ENCODE assay signal across 17 cellular contexts in the genomic region with DNA sequence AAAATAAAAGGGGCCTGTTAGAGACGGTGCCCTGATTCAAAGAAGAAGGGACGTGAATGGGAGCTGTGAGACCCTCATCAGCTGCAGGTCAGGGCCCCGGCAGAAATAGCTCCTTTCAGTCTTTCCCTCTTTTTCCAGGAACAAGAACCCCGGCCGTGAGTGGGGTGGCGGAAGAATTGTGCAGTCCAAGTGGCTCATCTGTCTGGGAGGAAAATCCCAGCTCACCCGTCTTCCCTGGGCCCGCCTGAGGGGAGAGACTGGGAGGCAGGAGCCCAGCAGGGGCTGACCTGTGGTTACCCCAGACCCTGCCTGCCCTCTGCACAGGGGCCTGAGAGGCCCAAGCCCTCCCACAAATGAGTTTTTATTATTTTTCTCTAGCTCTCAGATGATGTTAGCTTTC. TPM values are rescaled to one million over a fixed set of nuclear protein-coding genes. Genes with fewer than 3 reads are reported as not detected.
"Had no signal": no experiment of that assay in that cellular context is flagged by ENCODE, and none has a peak within 500 bp of the region (broad histone marks: within the 10 kb centered on the region; RNA-seq: fewer than 3 reads in every experiment).

No MANE protein-coding gene starts in this region.

- H3K9me3 ChIP-seq: gastrocnemius medialis, lower lobe of right lung, ovary had no signal

- H3K4me3 ChIP-seq: gastrocnemius medialis, lower lobe of right lung, ovary had no signal

- H3K27ac ChIP-seq: lower lobe of right lung, ovary had no signal

- H3K4me3 Mint-ChIP-seq: activated CD8-positive, alpha-beta memory T cell treated with anti-CD3 and anti-CD28 coated beads, Interleukin-2, amount 10 ng/mL, durations not matched to agents 7 days and 5 days; activated naive CD8-positive, alpha-beta T cell treated with anti-CD3 and anti-CD28 coated beads, Interleukin-2, amount 10 ng/mL, durations not matched to agents 7 days and 5 days; activated T-cell treated with anti-CD3 and anti-CD28 coated beads, Interleukin-2, amount 50 U/mL, for 24 hours; natural killer cell; stimulated activated naive CD8-positive, alpha-beta T cell treated with anti-CD3 and anti-CD28 coated beads, Interleukin-15, Interleukin-2, amounts not matched to agents 100 ng/mL and 50 ng/mL, for 24 hours; T-helper 2 cell treated with Interferon-gamma antibody and Interleukin-4, amounts not matched to agents 5 μg/mL and 100 μg/mL, for 36 hours had no signal

- H3K4me1 ChIP-seq: gastrocnemius medialis had no signal

- DNase-seq: activated CD8-positive, alpha-beta memory T cell treated with anti-CD3 and anti-CD28 coated beads, Interleukin-2, amount 10 ng/mL, durations not matched to agents 7 days and 5 days; activated gamma-delta T cell; activated naive CD8-positive, alpha-beta T cell treated with anti-CD3 and anti-CD28 coated beads, Interleukin-2, amount 10 ng/mL, durations not matched to agents 7 days and 5 days; activated T-cell treated with anti-CD3 and anti-CD28 coated beads, Interleukin-2, amount 50 U/mL, for 24 hours; anterior cingulate cortex; gastrocnemius medialis; hippocampal formation; lower lobe of right lung; natural killer cell; ovary; stimulated activated CD4-positive, alpha-beta T cell treated with anti-CD3 and anti-CD28 coated beads, Interleukin-15, amount 100 ng/mL, for 24 hours; stimulated activated CD4-positive, alpha-beta T cell treated with anti-CD3 and anti-CD28 coated beads, Interleukin-4, amount 100 ng/mL, for 24 hours had no signal

- H3K27me3 Mint-ChIP-seq: activated T-cell treated with anti-CD3 and anti-CD28 coated beads, Interleukin-2, amount 50 U/mL, for 24 hours had no signal

- H3K36me3 Mint-ChIP-seq: activated CD8-positive, alpha-beta memory T cell treated with anti-CD3 and anti-CD28 coated beads, Interleukin-2, amount 10 ng/mL, durations not matched to agents 7 days and 5 days; activated naive CD8-positive, alpha-beta T cell treated with anti-CD3 and anti-CD28 coated beads, Interleukin-2, amount 10 ng/mL, durations not matched to agents 7 days and 5 days; natural killer cell had no signal

- H3K9me3 Mint-ChIP-seq: activated naive CD8-positive, alpha-beta T cell treated with anti-CD3 and anti-CD28 coated beads, Interleukin-2, amount 10 ng/mL, durations not matched to agents 7 days and 5 days; activated T-cell treated with anti-CD3 and anti-CD28 coated beads, Interleukin-2, amount 50 U/mL, for 24 hours; natural killer cell; stimulated activated naive CD8-positive, alpha-beta T cell treated with anti-CD3 and anti-CD28 coated beads, Interleukin-15, Interleukin-2, amounts not matched to agents 100 ng/mL and 50 ng/mL, for 24 hours; T-helper 2 cell treated with Interferon-gamma antibody and Interleukin-4, amounts not matched to agents 5 μg/mL and 100 μg/mL, for 36 hours had no signal

- ATAC-seq: activated CD8-positive, alpha-beta memory T cell treated with anti-CD3 and anti-CD28 coated beads, Interleukin-2, amount 10 ng/mL, durations not matched to agents 7 days and 5 days; gastrocnemius medialis; lower lobe of right lung; natural killer cell had no signal

- H3K27ac Mint-ChIP-seq: activated CD8-positive, alpha-beta memory T cell treated with anti-CD3 and anti-CD28 coated beads, Interleukin-2, amount 10 ng/mL, durations not matched to agents 7 days and 5 days; activated naive CD8-positive, alpha-beta T cell treated with anti-CD3 and anti-CD28 coated beads, Interleukin-2, amount 10 ng/mL, durations not matched to agents 7 days and 5 days; activated T-cell treated with anti-CD3 and anti-CD28 coated beads, Interleukin-2, amount 50 U/mL, for 24 hours; stimulated activated naive CD8-positive, alpha-beta T cell treated with anti-CD3 and anti-CD28 coated beads, Interleukin-15, Interleukin-2, amounts not matched to agents 100 ng/mL and 50 ng/mL, for 24 hours; T-helper 2 cell treated with Interferon-gamma antibody and Interleukin-4, amounts not matched to agents 5 μg/mL and 100 μg/mL, for 36 hours had no signal

- H3K36me3 ChIP-seq: gastrocnemius medialis, ovary had no signal

- H3K27me3 ChIP-seq: gastrocnemius medialis, ovary had no signal

RNA-seq across cellular contexts. Expression of gene CSF1R, which starts 24.8 kb away (rescaled TPM):
- total RNA-seq: endothelial cell of umbilical vein had no signal
- polyA plus RNA-seq: endothelial cell of umbilical vein had no signal

RNA-seq across cellular contexts. Expression of gene CDX1, which starts 55.5 kb away (rescaled TPM):
- total RNA-seq: activated CD8-positive, alpha-beta memory T cell treated with anti-CD3 and anti-CD28 coated beads, Interleukin-2, amount 10 ng/mL, durations not matched to agents 7 days and 5 days; activated naive CD8-positive, alpha-beta T cell treated with anti-CD3 and anti-CD28 coated beads, Interleukin-2, amount 10 ng/mL, durations not matched to agents 7 days and 5 days; endothelial cell of umbilical vein; lower lobe of right lung; natural killer cell; temporal lobe had no signal
- polyA plus RNA-seq: endothelial cell of umbilical vein, urinary bladder had no signal
